In the genomic region with DNA sequence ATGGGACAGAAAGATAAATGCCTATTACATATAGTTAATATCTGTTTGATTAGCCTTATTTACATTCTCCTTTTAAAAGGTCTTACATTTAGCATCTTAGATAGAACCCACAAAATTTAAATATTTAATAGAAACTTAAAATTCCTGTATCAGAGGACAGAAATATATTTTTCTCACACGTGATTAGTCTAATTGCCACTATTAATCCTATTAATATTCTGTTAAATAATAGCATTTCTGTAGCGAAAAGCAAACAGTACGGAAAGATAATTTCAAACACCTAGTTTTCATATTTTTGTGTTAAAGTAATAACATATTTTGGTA, we compare ENCODE assay signal across 8 cellular contexts. TPM values are rescaled to one million over a fixed set of nuclear protein-coding genes. Genes with fewer than 3 reads are reported as not detected.
DNase-seq lines count a peak whose midpoint lies in the region; ATAC-seq lines count a peak whose summit lies in the region.

No MANE protein-coding gene starts in this region.

- peaks cover 10% of the 10 kb centered on the region for H3K36me3 Mint-ChIP-seq in T-helper 2 cell treated with Interferon-gamma antibody and Interleukin-4, amounts not matched to agents 5 μg/mL and 100 μg/mL, for 36 hours (ENCODE audit: low read depth)
- H3K36me3 Mint-ChIP-seq in activated CD8-positive, alpha-beta T cell treated with anti-CD3 and anti-CD28 coated beads, Interleukin-2, amount 10 ng/mL, durations not matched to agents 7 days and 5 days (ENCODE audit: low read depth): peaks cover 18% of the 10 kb centered on the region
- peaks cover 7% of the 10 kb centered on the region for H3K36me3 Mint-ChIP-seq in stimulated activated memory B cell treated with anti-CD40 and anti-IgM and Interleukin-4, amounts not matched to agents 10 μg/mL and 1 μg/mL and 100 μg/mL, for 72 hours

- peak overlapping the region; percentile 76; the same call in 1 of the 2 replicates for H3K4me3 ChIP-seq in iPS-20b (ENCODE audit: low read length)

- peak overlapping the region; percentile 88 for H3K4me3 Mint-ChIP-seq in T-helper 2 cell treated with Interferon-gamma antibody and Interleukin-4, amounts not matched to agents 5 μg/mL and 100 μg/mL, for 36 hours
- H3K4me3 Mint-ChIP-seq in activated CD8-positive, alpha-beta T cell treated with anti-CD3 and anti-CD28 coated beads, Interleukin-2, amount 10 ng/mL, durations not matched to agents 7 days and 5 days: peak overlapping the region; percentile 91
- H3K4me3 Mint-ChIP-seq in stimulated activated memory B cell treated with anti-CD40 and anti-IgM and Interleukin-4, amounts not matched to agents 10 μg/mL and 1 μg/mL and 100 μg/mL, for 72 hours: no peak overlapping the region

- peaks cover 8% of the 10 kb centered on the region for H3K4me1 Mint-ChIP-seq in T-helper 2 cell treated with Interferon-gamma antibody and Interleukin-4, amounts not matched to agents 5 μg/mL and 100 μg/mL, for 36 hours (ENCODE audit: low read depth)
- H3K4me1 Mint-ChIP-seq in activated CD8-positive, alpha-beta T cell treated with anti-CD3 and anti-CD28 coated beads, Interleukin-2, amount 10 ng/mL, durations not matched to agents 7 days and 5 days (ENCODE audit: low read depth): peaks cover 13% of the 10 kb centered on the region
- H3K4me1 Mint-ChIP-seq in stimulated activated memory B cell treated with anti-CD40 and anti-IgM and Interleukin-4, amounts not matched to agents 10 μg/mL and 1 μg/mL and 100 μg/mL, for 72 hours: peaks cover 13% of the 10 kb centered on the region

- H3K27ac ChIP-seq in iPS-20b (ENCODE audit: low read length): no peak overlapping the region

- H3K27ac Mint-ChIP-seq in T-helper 2 cell treated with Interferon-gamma antibody and Interleukin-4, amounts not matched to agents 5 μg/mL and 100 μg/mL, for 36 hours: no peak overlapping the region
- no peak overlapping the region for H3K27ac Mint-ChIP-seq in activated CD8-positive, alpha-beta T cell treated with anti-CD3 and anti-CD28 coated beads, Interleukin-2, amount 10 ng/mL, durations not matched to agents 7 days and 5 days
- peak overlapping the region; percentile 93 for H3K27ac Mint-ChIP-seq in stimulated activated memory B cell treated with anti-CD40 and anti-IgM and Interleukin-4, amounts not matched to agents 10 μg/mL and 1 μg/mL and 100 μg/mL, for 72 hours

- peaks cover 8% of the 10 kb centered on the region for H3K9me3 Mint-ChIP-seq in T-helper 2 cell treated with Interferon-gamma antibody and Interleukin-4, amounts not matched to agents 5 μg/mL and 100 μg/mL, for 36 hours
- H3K9me3 Mint-ChIP-seq in activated CD8-positive, alpha-beta T cell treated with anti-CD3 and anti-CD28 coated beads, Interleukin-2, amount 10 ng/mL, durations not matched to agents 7 days and 5 days (ENCODE audit: insufficient read depth): peaks cover 7% of the 10 kb centered on the region
- H3K9me3 Mint-ChIP-seq in stimulated activated memory B cell treated with anti-CD40 and anti-IgM and Interleukin-4, amounts not matched to agents 10 μg/mL and 1 μg/mL and 100 μg/mL, for 72 hours: no peaks in the 10 kb centered on the region

- no peaks in the 10 kb centered on the region for H3K4me1 ChIP-seq in iPS-20b (ENCODE audit: insufficient read depth, low read length)

- H3K9ac ChIP-seq in iPS-20b (ENCODE audit: low read depth, low read length): no peak overlapping the region

- POLR2A ChIA-PET in activated CD8-positive, alpha-beta T cell treated with anti-CD3 and anti-CD28 coated beads, Interleukin-2, amount 10 ng/mL, durations not matched to agents 7 days and 5 days (lab: Charles Lee): interaction anchor here (0.8 to 1.1 kb wide), 3 partner anchors 9 to 77 kb away, joined by 4 to 5 read pairs (median 4); no protein-coding TSS in a partner anchor

- peaks cover 2% of the 10 kb centered on the region for H3K27me3 Mint-ChIP-seq in T-helper 2 cell treated with Interferon-gamma antibody and Interleukin-4, amounts not matched to agents 5 μg/mL and 100 μg/mL, for 36 hours (ENCODE audit: low read depth)
- H3K27me3 Mint-ChIP-seq in activated CD8-positive, alpha-beta T cell treated with anti-CD3 and anti-CD28 coated beads, Interleukin-2, amount 10 ng/mL, durations not matched to agents 7 days and 5 days (ENCODE audit: low read depth): no peaks in the 10 kb centered on the region
- H3K27me3 Mint-ChIP-seq in stimulated activated memory B cell treated with anti-CD40 and anti-IgM and Interleukin-4, amounts not matched to agents 10 μg/mL and 1 μg/mL and 100 μg/mL, for 72 hours: no peaks in the 10 kb centered on the region

- DNase-seq in T-helper 2 cell treated with Interferon-gamma antibody and Interleukin-4, amounts not matched to agents 5 μg/mL and 100 μg/mL, for 36 hours (ENCODE audit: low spot score): no peak
- no peak for DNase-seq in T-helper 2 cell
- no peak for DNase-seq in activated CD8-positive, alpha-beta T cell treated with anti-CD3 and anti-CD28 coated beads, Interleukin-2, amount 10 ng/mL, durations not matched to agents 7 days and 5 days
- DNase-seq in SHP77 treated with DMSO at 0.1 percent for 48 hours (lab: John Stamatoyannopoulos, UW): no peak
- no peak for DNase-seq in NCI-H146 (lab: John Stamatoyannopoulos, UW)

- no peak for ATAC-seq in activated CD8-positive, alpha-beta T cell treated with anti-CD3 and anti-CD28 coated beads, Interleukin-2, amount 10 ng/mL, durations not matched to agents 7 days and 5 days
- no peak for ATAC-seq in stimulated activated memory B cell treated with anti-CD40 and anti-IgM and Interleukin-4, amounts not matched to agents 10 μg/mL and 1 μg/mL and 100 μg/mL, for 72 hours
- ATAC-seq in GM21576 (IDR thresholded peaks at IDR 0.05; ENCODE audit: unreplicated experiment): no peak

- CTCF ChIA-PET in activated CD8-positive, alpha-beta T cell treated with anti-CD3 and anti-CD28 coated beads, Interleukin-2, amount 10 ng/mL, durations not matched to agents 7 days and 5 days (lab: Charles Lee): interaction anchor here (1.1 to 1.6 kb wide), 5 partner anchors 69 to 286 kb away, joined by 3 to 5 read pairs (median 3); no protein-coding TSS in a partner anchor

- H3K27me3 ChIP-seq in iPS-20b (ENCODE audit: insufficient read depth, low read length): no peaks in the 10 kb centered on the region

- no peaks in the 10 kb centered on the region; the same call in 1 of the 2 replicates for H3K36me3 ChIP-seq in iPS-20b (ENCODE audit: insufficient read depth, low read depth, low read length)

- peaks cover 6% of the 10 kb centered on the region; the same call in 1 of the 2 replicates for H3K9me3 ChIP-seq in iPS-20b (ENCODE audit: insufficient read depth, low read depth, low read length)

RNA-seq across cellular contexts. Expression of gene ZNF30, which starts 0.4 kb away (rescaled TPM):
- total RNA-seq in activated CD8-positive, alpha-beta T cell treated with anti-CD3 and anti-CD28 coated beads, Interleukin-2, amount 10 ng/mL, durations not matched to agents 7 days and 5 days: 1 to 10 TPM; 4.1 TPM

RNA-seq across cellular contexts. Expression of gene ZNF792, which starts 37.7 kb away (rescaled TPM):
- 10 to 100 TPM; 13.7 to 14.2 TPM for total RNA-seq in activated CD8-positive, alpha-beta T cell treated with anti-CD3 and anti-CD28 coated beads, Interleukin-2, amount 10 ng/mL, durations not matched to agents 7 days and 5 days
